Comparison of ENCODE assay signal across 14 cellular contexts in genomic region chr11:86255896-86256295, GRCh38. TPM values are rescaled to one million over a fixed set of nuclear protein-coding genes. Genes with fewer than 3 reads are reported as not detected.
A peak's percentile ranks its signal among the peaks of the same experiment; 100 is the strongest.
DNase-seq lines count a peak whose midpoint lies in the region; ATAC-seq, FAIRE-seq and TF ChIP-seq lines count a peak whose summit lies in the region.
"Had no signal": no experiment of that assay in that cellular context is flagged by ENCODE, and none has a peak within 500 bp of the region (broad histone marks: within the 10 kb centered on the region; RNA-seq: fewer than 3 reads in every experiment).

No MANE protein-coding gene starts in this region.

- CTCF ChIA-PET in activated CD8-positive, alpha-beta memory T cell treated with anti-CD3 and anti-CD28 coated beads, Interleukin-2, amount 10 ng/mL, durations not matched to agents 7 days and 5 days (lab: Charles Lee): interaction anchor here (1.3 kb wide), 1 partner anchor 9 kb away, joined by 3 read pairs; no protein-coding TSS in a partner anchor

- no peak overlapping the region for H3K4me3 Mint-ChIP-seq in activated CD8-positive, alpha-beta memory T cell treated with anti-CD3 and anti-CD28 coated beads, Interleukin-2, amount 10 ng/mL, durations not matched to agents 7 days and 5 days
- H3K4me3 Mint-ChIP-seq in mesothelial cell of epicardium: no peak overlapping the region
- H3K4me3 Mint-ChIP-seq: central memory CD8-positive, alpha-beta T cell had no signal

- H3K27ac ChIP-seq in pancreas: no peak overlapping the region
- H3K27ac ChIP-seq: A549, PC-9 had no signal

- H3K4me3 ChIP-seq in pancreas: no peak overlapping the region
- H3K4me3 ChIP-seq: A549, PC-9 had no signal

- H3K36me3 Mint-ChIP-seq in activated CD8-positive, alpha-beta memory T cell treated with anti-CD3 and anti-CD28 coated beads, Interleukin-2, amount 10 ng/mL, durations not matched to agents 7 days and 5 days: peaks cover 55% of the 10 kb centered on the region
- H3K36me3 Mint-ChIP-seq in mesothelial cell of epicardium: peaks cover 8% of the 10 kb centered on the region

- peak overlapping the region; percentile 31 for H3K27ac Mint-ChIP-seq in activated CD8-positive, alpha-beta memory T cell treated with anti-CD3 and anti-CD28 coated beads, Interleukin-2, amount 10 ng/mL, durations not matched to agents 7 days and 5 days
- H3K27ac Mint-ChIP-seq in mesothelial cell of epicardium: peak overlapping the region; percentile 34

- no peak for FAIRE-seq in pancreas (lab: Jason Lieb, UNC)
- FAIRE-seq: A549, HepG2 had no signal

- 95% methylated on average over 1 of the region's 1 CpG for WGBS in pancreas, 2 donors

- ATAC-seq in activated CD8-positive, alpha-beta memory T cell treated with anti-CD3 and anti-CD28 coated beads, Interleukin-2, amount 10 ng/mL, durations not matched to agents 7 days and 5 days: no peak
- peak; percentile 89 for ATAC-seq in GM21515 (IDR thresholded peaks at IDR 0.05; ENCODE audit: unreplicated experiment)
- peak; percentile 90 for ATAC-seq in HG03095 (IDR thresholded peaks at IDR 0.05; ENCODE audit: unreplicated experiment)
- no peak for ATAC-seq in pancreas
- ATAC-seq: A549, HepG2 had no signal

- no peaks in the 10 kb centered on the region for H3K27me3 ChIP-seq in pancreas

- H3K9me3 Mint-ChIP-seq in activated CD8-positive, alpha-beta memory T cell treated with anti-CD3 and anti-CD28 coated beads, Interleukin-2, amount 10 ng/mL, durations not matched to agents 7 days and 5 days (ENCODE audit: low read depth): no peaks in the 10 kb centered on the region
- H3K9me3 Mint-ChIP-seq in mesothelial cell of epicardium: no peaks in the 10 kb centered on the region
- H3K9me3 Mint-ChIP-seq: central memory CD8-positive, alpha-beta T cell had no signal

- peaks cover 0 to 3% (median 0%) of the 10 kb centered on the region in 3 donors for H3K4me1 ChIP-seq in pancreas

- H3K9me3 ChIP-seq in pancreas: no peaks in the 10 kb centered on the region
- H3K9me3 ChIP-seq: A549 had no signal

- intact Hi-C loops in pancreas (cut with DNase I): no loop called here

- DNase-seq in activated CD8-positive, alpha-beta memory T cell treated with anti-CD3 and anti-CD28 coated beads, Interleukin-2, amount 10 ng/mL, durations not matched to agents 7 days and 5 days: no peak
- DNase-seq in activated CD8-positive, alpha-beta memory T cell treated with anti-CD3 and anti-CD28 coated beads, Interleukin-2, amount 50 U/mL, for 4 hours: no peak
- DNase-seq in mesothelial cell of epicardium (ENCODE audit: low spot score in 2 of 2, unreplicated experiment in 2 of 2): no peak
- DNase-seq in SK-N-DZ (ENCODE audit: low spot score): no peak
- no peak for DNase-seq in pancreas
- no peak for DNase-seq in NCI-H1694 treated with DMSO at 0.1 percent for 48 hours (lab: John Stamatoyannopoulos, UW)
- DNase-seq: NCI-H1930, PC-9, T1000 had no signal

- TF ChIP-seq CTCF in mesothelial cell of epicardium (IDR thresholded peaks at IDR 0.05; ENCODE audit: unreplicated experiment) (no peak), pancreas (IDR thresholded peaks at IDR 0.05) (no peak)

- peaks cover 0 to 6% (median 0%) of the 10 kb centered on the region in 3 donors for H3K36me3 ChIP-seq in pancreas

- H3K4me1 Mint-ChIP-seq in activated CD8-positive, alpha-beta memory T cell treated with anti-CD3 and anti-CD28 coated beads, Interleukin-2, amount 10 ng/mL, durations not matched to agents 7 days and 5 days: peaks cover 45% of the 10 kb centered on the region
- peaks cover 12% of the 10 kb centered on the region for H3K4me1 Mint-ChIP-seq in mesothelial cell of epicardium

- H3K27me3 Mint-ChIP-seq in activated CD8-positive, alpha-beta memory T cell treated with anti-CD3 and anti-CD28 coated beads, Interleukin-2, amount 10 ng/mL, durations not matched to agents 7 days and 5 days: no peaks in the 10 kb centered on the region
- H3K27me3 Mint-ChIP-seq in mesothelial cell of epicardium (ENCODE audit: low read depth): no peaks in the 10 kb centered on the region
- H3K27me3 Mint-ChIP-seq: central memory CD8-positive, alpha-beta T cell had no signal

RNA-seq across cellular contexts. Expression of gene EED, which starts 11.3 kb away (rescaled TPM):
- 100 to 1,000 TPM in 1 of 2 experiments, 10 to 100 TPM in 1; 50.1 to 102 TPM for total RNA-seq in activated CD8-positive, alpha-beta memory T cell treated with anti-CD3 and anti-CD28 coated beads, Interleukin-2, amount 10 ng/mL, durations not matched to agents 7 days and 5 days
- total RNA-seq in mesothelial cell of epicardium: 30.5 to 32.4 TPM (median 30.6 TPM) in 3 replicates
- 29.0 and 41.2 TPM in 2 replicates for polyA plus RNA-seq in SK-N-DZ (2014; cell fraction: cytosol; rRNA removed)
- polyA plus RNA-seq in SK-N-DZ (2014; cell fraction: nucleus; rRNA removed): 47.0 and 58.1 TPM in 2 replicates
- total RNA-seq in pancreas: 10 to 100 TPM in 1 of 6 donors, 1 to 10 TPM in 5; 5.1 to 12.0 (median 8.3) TPM
- 10 to 100 TPM; 11.5 to 14.0 TPM for polyA plus RNA-seq in pancreas

RNA-seq across cellular contexts. Expression of gene HIKESHI, which starts 46.1 kb away (rescaled TPM):
- 10 to 100 TPM; 37.3 to 44.9 TPM for total RNA-seq in activated CD8-positive, alpha-beta memory T cell treated with anti-CD3 and anti-CD28 coated beads, Interleukin-2, amount 10 ng/mL, durations not matched to agents 7 days and 5 days
- total RNA-seq in mesothelial cell of epicardium: 38.0 to 43.4 TPM (median 39.5 TPM) in 3 replicates
- 118 and 131 TPM in 2 replicates for polyA plus RNA-seq in SK-N-DZ (2014; cell fraction: cytosol; rRNA removed)
- 96.7 and 102 TPM in 2 replicates for polyA plus RNA-seq in SK-N-DZ (2014; cell fraction: nucleus; rRNA removed)
- total RNA-seq in pancreas: 10 to 100 TPM in 4 of 6 donors, 1 to 10 TPM in 2; 7.8 to 14.4 (median 10.5) TPM
- polyA plus RNA-seq in pancreas: 10 to 100 TPM; 13.2 to 22.5 TPM

Comparison
In these comparisons a context has a peak if more than half of its experiments do, and no peak if none do; other contexts are left out.
1. ATAC-seq: peak in GM21515 (single experiment) and HG03095 (single experiment); none in activated CD8-positive, alpha-beta memory T cell treated with anti-CD3 and anti-CD28 coated beads, Interleukin-2, amount 10 ng/mL, durations not matched to agents 7 days and 5 days (single experiment) and pancreas (0 of 4).